In genomic region chr7:21981524-21981923, GRCh38 we compare ENCODE assay signal across 25 cellular contexts.
"Had no signal": no experiment of that assay in that cellular context is flagged by ENCODE, and none has a peak within 500 bp of the region (broad histone marks: within the 10 kb centered on the region; RNA-seq: fewer than 3 reads in every experiment).

No MANE protein-coding gene starts in this region.

- H3K4me3 ChIP-seq: ascending aorta, cardiac muscle cell, coronary artery, heart left ventricle, ovary, right lobe of liver, thoracic aorta had no signal

- ATAC-seq: activated CD4-positive, CD25-positive, alpha-beta regulatory T cell treated with anti-CD3 and anti-CD28 coated beads, Interleukin-2, amount 50 U/mL, for 24 hours; esophagus mucosa; foreskin keratinocyte; left colon had no signal

- H3K4me1 ChIP-seq: ascending aorta, foreskin keratinocyte, heart left ventricle, right lobe of liver had no signal

- H3K27ac ChIP-seq: ascending aorta, cardiac muscle cell, coronary artery, foreskin keratinocyte, heart left ventricle, ovary, right lobe of liver, thoracic aorta, WERI-Rb-1 had no signal

- H3K9me3 ChIP-seq: ascending aorta, heart left ventricle, ovary, right lobe of liver, thoracic aorta had no signal

- H3K27me3 ChIP-seq: ascending aorta, cardiac muscle cell, foreskin keratinocyte, heart left ventricle, ovary, right lobe of liver had no signal

- H3K36me3 ChIP-seq: ascending aorta, cardiac muscle cell, heart left ventricle, ovary, right lobe of liver, thoracic aorta, WERI-Rb-1 had no signal

- DNase-seq: activated CD4-positive, alpha-beta T cell treated with anti-CD3 and anti-CD28 coated beads for 48 hours; activated CD4-positive, alpha-beta T cell treated with anti-CD3 and anti-CD28 coated beads, Interleukin-2, amount 50 U/mL, for 48 hours; activated CD8-positive, alpha-beta memory T cell treated with anti-CD3 and anti-CD28 coated beads for 24 hours; activated effector memory CD4-positive, alpha-beta T cell treated with anti-CD3 and anti-CD28 coated beads, Interleukin-2, amount 50 U/mL, for 16 hours; activated naive CD4-positive, alpha-beta T cell treated with anti-CD3 and anti-CD28 coated beads for 36 hours; activated naive CD8-positive, alpha-beta T cell treated with anti-CD3 and anti-CD28 coated beads, Interleukin-2, amount 10 ng/mL, durations not matched to agents 7 days and 5 days; foreskin keratinocyte; heart left ventricle; hypothalamus; immature natural killer cell; kidney; left colon; naive B cell; ovary; right lobe of liver; stimulated activated CD4-positive, alpha-beta T cell treated with anti-CD3 and anti-CD28 coated beads, Interleukin-2, amount 100 ng/mL, for 48 hours; T-helper 9 cell; trophoblast cell; WERI-Rb-1 had no signal
